26 cellular contexts compared by ENCODE assay signal in genomic region chr1:18145851-18146618, GRCh38. TPM values are rescaled to one million over a fixed set of nuclear protein-coding genes. Genes with fewer than 3 reads are reported as not detected.
"Had no signal": no experiment of that assay in that cellular context is flagged by ENCODE, and none has a peak within 500 bp of the region (broad histone marks: within the 10 kb centered on the region; RNA-seq: fewer than 3 reads in every experiment).

No MANE protein-coding gene starts in this region.

- H3K36me3 ChIP-seq: thyroid gland had no signal

- FAIRE-seq: astrocyte, colon, endothelial cell of umbilical vein had no signal

- H3K9me3 ChIP-seq: thyroid gland had no signal

- ATAC-seq: activated CD4-positive, alpha-beta T cell treated with anti-CD3 and anti-CD28 coated beads for 36 hours; activated T-helper 17 cell treated with anti-CD3 and anti-CD28 coated beads, Interleukin-2, amount 50 U/mL, for 72 hours; effector memory CD8-positive, alpha-beta T cell; esophagus mucosa; natural killer cell; WTC11 had no signal

- H3K4me3 ChIP-seq: dorsolateral prefrontal cortex, lung, thyroid gland had no signal

- DNase-seq: activated CD4-positive, alpha-beta T cell treated with anti-CD3 and anti-CD28 coated beads for 36 hours; activated CD4-positive, alpha-beta T cell treated with anti-CD3 and anti-CD28 coated beads, Interleukin-2, amount 50 U/mL, for 4 hours; activated CD8-positive, alpha-beta memory T cell treated with anti-CD3 and anti-CD28 coated beads for 24 hours; activated CD8-positive, alpha-beta memory T cell treated with anti-CD3 and anti-CD28 coated beads, Interleukin-2, amount 50 U/mL, for 4 hours; activated T-cell treated with anti-CD3 and anti-CD28 coated beads, Interleukin-2, amount 50 U/mL, for 24 hours; dorsolateral prefrontal cortex; effector memory CD8-positive, alpha-beta T cell; foreskin melanocyte; glutamatergic neuron; hypothalamus; natural killer cell; retina; stimulated activated CD4-positive, alpha-beta T cell treated with anti-CD3 and anti-CD28 coated beads, Interleukin-4, amount 100 ng/mL, for 24 hours; stimulated activated naive CD4-positive, alpha-beta T cell treated with Interleukin-2 at 50 U/mL for 16 hours; T1000; thyroid gland had no signal

- H3K27me3 ChIP-seq: dorsolateral prefrontal cortex, thyroid gland had no signal

- H3K27ac ChIP-seq: thyroid gland had no signal

RNA-seq across cellular contexts. Expression of gene IGSF21, which starts 38.4 kb away (rescaled TPM):
- total RNA-seq: activated CD4-positive, alpha-beta T cell treated with anti-CD3 and anti-CD28 coated beads for 36 hours; activated T-helper 17 cell treated with anti-CD3 and anti-CD28 coated beads, Interleukin-2, amount 50 U/mL, for 72 hours; astrocyte; endothelial cell of umbilical vein; esophagus mucosa; natural killer cell; osteocyte; progenitor cell of endocrine pancreas; T-helper 1 cell treated with Interleukin-12 subunit alpha and Interleukin-12 subunit beta and Interleukin-4 antibody, amounts not matched to agents 30 ng/mL and 1 ng/mL, for 36 hours had no signal
